8 cellular contexts compared by ENCODE assay signal in genomic region chr12:102948941-102949352, GRCh38. TPM values are rescaled to one million over a fixed set of nuclear protein-coding genes. Genes with fewer than 3 reads are reported as not detected.
A peak's percentile ranks its signal among the peaks of the same experiment; 100 is the strongest.
DNase-seq lines count a peak whose midpoint lies in the region; ATAC-seq and TF ChIP-seq lines count a peak whose summit lies in the region.

No MANE protein-coding gene starts in this region.

- no peaks in the 10 kb centered on the region for H3K4me1 ChIP-seq in A673 (ENCODE audit: insufficient read depth, low read length, poor library complexity, severe bottlenecking)

- peak; percentile 60 for DNase-seq in A673 (ENCODE audit: low spot score)
- peak; percentile 25 for DNase-seq in NCI-H2171 treated with DMSO at 0.1 percent for 48 hours (lab: John Stamatoyannopoulos, UW)
- peak in 2 of 3 experiments; percentile 43 to 50 for DNase-seq in activated CD8-positive, alpha-beta memory T cell treated with anti-CD3 and anti-CD28 coated beads for 48 hours (ENCODE audit: low read depth in 2 of 3, low spot score in 2 of 3)
- peak; percentile 44 for DNase-seq in fibroblast of peridontal ligament (ENCODE audit: extremely low read depth)
- DNase-seq in posterior cingulate gyrus: peak; percentile 49 to 93 (median 80)

- peaks cover 77% of the 10 kb centered on the region for H3K27me3 ChIP-seq in A673 (replicated peaks; ENCODE audit: insufficient read depth, low read depth, low read length, poor library complexity)

- H3K4me3 ChIP-seq in A673 (ENCODE audit: low read depth, low read length, poor library complexity, severe bottlenecking): no peak overlapping the region

- POLR2A ChIA-PET in A673 (lab: Charles Lee; ENCODE audit: low non-redundant PET): no interaction called here

- H3K27ac ChIP-seq in A673 (ENCODE audit: low read depth, low read length, poor library complexity, severe bottlenecking): no peak overlapping the region

- ATAC-seq in GM19023 (IDR thresholded peaks at IDR 0.05; ENCODE audit: unreplicated experiment): no peak
- ATAC-seq in GM18861 (IDR thresholded peaks at IDR 0.05; ENCODE audit: unreplicated experiment): no peak

- intact Hi-C loops in A673 (cut with micrococcal nuclease; ENCODE audit: unreplicated experiment): loop anchor here (1.0 kb wide), 1 partner anchor 599 kb away; no protein-coding TSS in a partner anchor
- intact Hi-C loops in posterior cingulate gyrus (cut with DNase I): loop anchor here (1.0 kb wide), 1 partner anchor 599 kb away; no protein-coding TSS in a partner anchor

- TF ChIP-seq CTCF in A673 (conservative IDR thresholded peaks at IDR 0.05; ENCODE audit: low read depth, low read length) (peak; percentile 92), GM12872 (IDR thresholded peaks at IDR 0.05; ENCODE audit: insufficient read depth, low read depth, low read length) (peak; percentile 92)

- H3K36me3 ChIP-seq in A673 (ENCODE audit: insufficient read depth, low read length, poor library complexity, severe bottlenecking): no peaks in the 10 kb centered on the region

- BruUV-seq in A673 (replicated peaks; lab: Mats Ljungman, UMichigan): no TSS peak

- CTCF ChIA-PET in A673 (lab: Charles Lee): interaction anchor here (0.5 to 1.0 kb wide), 5 partner anchors 66 to 919 kb away, joined by 3 to 10 read pairs (median 7); no protein-coding TSS in a partner anchor

- no peaks in the 10 kb centered on the region for H3K9me3 ChIP-seq in A673 (ENCODE audit: low read depth, low read length, poor library complexity, severe bottlenecking)

RNA-seq across cellular contexts. Expression of gene ASCL1, which starts 8.5 kb away (rescaled TPM):
- total RNA-seq in A673 (2021): not detected in 2 replicates

RNA-seq across cellular contexts. Expression of gene PAH, which starts 31.9 kb away (rescaled TPM):
- not detected in 2 replicates for total RNA-seq in A673 (2021)

Comparison
In these comparisons a context has a peak if more than half of its experiments do, and no peak if none do; other contexts are left out.
1. DNase-seq: peak in every context shown above with its lines; median percentile 80 in posterior cingulate gyrus; 60 in A673; 46 in activated CD8-positive, alpha-beta memory T cell treated with anti-CD3 and anti-CD28 coated beads for 48 hours; 44 in fibroblast of peridontal ligament; 25 in NCI-H2171 treated with DMSO at 0.1 percent for 48 hours.